In the genomic region with DNA sequence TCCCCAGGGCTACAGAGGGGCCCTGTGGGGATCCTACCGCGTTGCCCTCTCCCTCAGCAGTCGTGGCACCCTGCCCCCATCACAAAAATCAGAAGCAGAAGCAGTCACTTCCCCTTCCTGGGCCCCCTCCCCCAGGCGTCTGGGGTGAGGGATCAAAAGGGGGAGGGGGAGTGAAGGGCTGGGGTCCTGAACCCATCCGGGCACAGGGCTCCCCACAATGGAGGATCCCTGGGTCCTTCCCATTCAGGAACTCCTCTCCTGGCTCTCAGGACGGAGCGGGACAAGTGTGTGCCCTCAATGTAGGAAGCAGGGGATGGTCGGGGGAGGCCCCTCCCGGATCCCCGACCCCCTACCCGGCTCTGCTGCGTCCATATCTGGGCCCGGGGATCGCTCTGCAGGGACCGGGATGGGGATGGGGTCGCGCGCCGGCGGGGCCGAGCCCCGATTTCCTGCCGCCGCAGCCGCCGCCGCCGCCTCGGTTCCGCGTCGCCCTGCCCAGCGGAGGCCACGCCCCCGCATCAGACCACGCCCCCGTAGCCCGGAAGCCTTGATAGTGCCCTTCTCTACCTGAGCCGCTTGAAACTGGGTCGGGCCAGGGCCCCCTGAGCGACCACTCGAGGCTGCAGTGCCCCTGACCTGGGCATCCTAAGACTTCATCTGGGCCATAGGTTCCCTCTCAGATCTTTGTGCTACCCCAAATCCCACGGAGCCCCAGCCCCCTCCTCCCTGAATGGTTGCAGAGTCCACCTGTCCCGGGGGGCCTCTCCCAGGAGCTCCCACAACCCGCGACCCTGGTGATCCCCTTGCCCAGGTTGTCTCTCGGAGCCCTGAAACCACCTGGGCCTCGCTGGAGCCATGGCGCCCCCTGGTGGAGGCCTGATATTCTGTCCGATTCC, we compare ENCODE assay signal across 8 cellular contexts. TPM values are rescaled to one million over a fixed set of nuclear protein-coding genes. Genes with fewer than 3 reads are reported as not detected.
DNase-seq lines count a peak whose midpoint lies in the region; ATAC-seq and TF ChIP-seq lines count a peak whose summit lies in the region.

Gene GMIP (minus strand): TSS at position 500 of the 896 bp plus-strand sequence. CDS start 128 bp downstream, at position 372.

- no peaks in the 10 kb centered on the region for H3K27me3 ChIP-seq in Caco-2 (replicated peaks; ENCODE audit: control insufficient read depth, insufficient read depth, low read length)
- H3K27me3 ChIP-seq in HUES64 (ENCODE audit: insufficient read depth, low read length) = no peaks in the 10 kb centered on the region
- no peaks in the 10 kb centered on the region for H3K27me3 ChIP-seq in RWPE2 (ENCODE audit: insufficient read depth, poor library complexity, severe bottlenecking)
- no peaks in the 10 kb centered on the region for H3K27me3 ChIP-seq in neuron (ENCODE audit: insufficient read depth, low read length)

- intact Hi-C loops in Caco-2 (cut with micrococcal nuclease; ENCODE audit: unreplicated experiment) = loop anchor here (1.0 kb wide), 2 partner anchors 15 to 111 kb away; partner anchors contain the start of gene LPAR2
- intact Hi-C loops in activated T-helper 2 cell treated with anti-CD3 and anti-CD28 coated beads, Interferon-gamma antibody, Interleukin-2, Interleukin-4, amounts not matched to agents 10 μg/mL and 5 μg/mL and 100 μg/mL, durations not matched to agents 14 hours and 24 hours and 36 hours (cut with micrococcal nuclease) = loop anchor here (1.0 to 2.0 kb wide), 4 partner anchors 17 to 111 kb away; partner anchors contain the start of gene ATP13A1

- H3K27me3 Mint-ChIP-seq in Caco-2 (ENCODE audit: insufficient read depth, unreplicated experiment) = no peaks in the 10 kb centered on the region
- no peaks in the 10 kb centered on the region for H3K27me3 Mint-ChIP-seq in activated T-helper 2 cell treated with anti-CD3 and anti-CD28 coated beads, Interferon-gamma antibody, Interleukin-2, Interleukin-4, amounts not matched to agents 10 μg/mL and 5 μg/mL and 100 μg/mL, durations not matched to agents 14 hours and 24 hours and 36 hours (ENCODE audit: low read depth)

- peak; percentile 82 to 87 for DNase-seq in Caco-2
- DNase-seq in RWPE2 (ENCODE audit: low spot score) = no peak
- DNase-seq in activated T-helper 2 cell treated with anti-CD3 and anti-CD28 coated beads, Interferon-gamma antibody, Interleukin-2, Interleukin-4, amounts not matched to agents 10 μg/mL and 5 μg/mL and 100 μg/mL, durations not matched to agents 14 hours and 24 hours and 36 hours (ENCODE audit: low spot score) = peak; percentile 82
- peak; percentile 30 to 78 for DNase-seq in foreskin fibroblast
- DNase-seq in superior temporal gyrus (ENCODE audit: extremely low spot score) = peak; percentile 75

- H3K4me1 ChIP-seq in Caco-2 = 0 out of 2 replicates have a peak, but pooled peaks cover 3% of the 10 kb centered on the region
- no peaks in the 10 kb centered on the region for H3K4me1 ChIP-seq in HUES64 (ENCODE audit: insufficient read depth, low read length)
- H3K4me1 ChIP-seq in RWPE2 (ENCODE audit: insufficient read depth, poor library complexity, severe bottlenecking) = no peaks in the 10 kb centered on the region
- H3K4me1 ChIP-seq in neuron (ENCODE audit: insufficient read depth, low read length) = peaks cover 4% of the 10 kb centered on the region

- H3K27ac ChIP-seq in HUES64 (ENCODE audit: low read depth, low read length) = peak within 1 kb of the TSS; percentile 83; the same call in 1 of the 2 replicates
- peak within 1 kb of the TSS; percentile 43 for H3K27ac ChIP-seq in RWPE2 (ENCODE audit: poor library complexity, severe bottlenecking)

- H3K27ac Mint-ChIP-seq in Caco-2 (ENCODE audit: unreplicated experiment) = peak within 1 kb of the TSS; percentile 95
- H3K27ac Mint-ChIP-seq in activated T-helper 2 cell treated with anti-CD3 and anti-CD28 coated beads, Interferon-gamma antibody, Interleukin-2, Interleukin-4, amounts not matched to agents 10 μg/mL and 5 μg/mL and 100 μg/mL, durations not matched to agents 14 hours and 24 hours and 36 hours = peak within 1 kb of the TSS; percentile 94

- no TSS peak for BruUV-seq in Caco-2 (replicated peaks; lab: Mats Ljungman, UMichigan)

- peak within 1 kb of the TSS; percentile 78 for H2AFZ ChIP-seq in neuron (ENCODE audit: low read depth, low read length)

- CTCF ChIA-PET in Caco-2 (lab: Charles Lee) = interaction anchor here (1.0 to 1.5 kb wide), 4 partner anchors 15 to 114 kb away, joined by 3 to 15 read pairs (median 5); partner anchors contain the start of genes LPAR2 and YJEFN3

- H3K4me1 Mint-ChIP-seq in Caco-2 (ENCODE audit: low read depth, unreplicated experiment) = peaks cover 7% of the 10 kb centered on the region
- H3K4me1 Mint-ChIP-seq in activated T-helper 2 cell treated with anti-CD3 and anti-CD28 coated beads, Interferon-gamma antibody, Interleukin-2, Interleukin-4, amounts not matched to agents 10 μg/mL and 5 μg/mL and 100 μg/mL, durations not matched to agents 14 hours and 24 hours and 36 hours (ENCODE audit: low read depth) = peaks cover 12% of the 10 kb centered on the region

- no peaks in the 10 kb centered on the region for H3K9me3 ChIP-seq in Caco-2
- no peaks in the 10 kb centered on the region for H3K9me3 ChIP-seq in HUES64 (ENCODE audit: insufficient read depth, low read depth, low read length)
- H3K9me3 ChIP-seq in RWPE2 (ENCODE audit: severe bottlenecking) = no peaks in the 10 kb centered on the region
- H3K9me3 ChIP-seq in neuron (ENCODE audit: low read length) = no peaks in the 10 kb centered on the region

- H3K36me3 ChIP-seq in Caco-2 (ENCODE audit: control insufficient read depth, insufficient read depth, low read length) (no peaks in the 10 kb centered on the region; the same call in 1 of the 2 replicates), HUES64 (ENCODE audit: insufficient read depth, low read length) (peaks cover 36% of the 10 kb centered on the region), RWPE2 (ENCODE audit: low read depth) (peaks cover 22% of the 10 kb centered on the region), neuron (ENCODE audit: insufficient read depth, low read length) (peaks cover 33% of the 10 kb centered on the region)

- H3K4me3 ChIP-seq in Caco-2 (ENCODE audit: low read depth, low read length) (peak within 1 kb of the TSS; percentile 52), HUES64 (ENCODE audit: low read length) (peak within 1 kb of the TSS; percentile 75), RWPE2 (ENCODE audit: severe bottlenecking) (peak within 1 kb of the TSS; percentile 59), foreskin fibroblast (ENCODE audit: low read depth in 1 of 2, low read length in 2 of 2) (peak within 1 kb of the TSS; percentile 84 to 98), neuron (ENCODE audit: low read length) (peak within 1 kb of the TSS; percentile 70)

- H3K36me3 Mint-ChIP-seq in Caco-2 (ENCODE audit: insufficient read depth, unreplicated experiment) = peaks cover 43% of the 10 kb centered on the region
- H3K36me3 Mint-ChIP-seq in activated T-helper 2 cell treated with anti-CD3 and anti-CD28 coated beads, Interferon-gamma antibody, Interleukin-2, Interleukin-4, amounts not matched to agents 10 μg/mL and 5 μg/mL and 100 μg/mL, durations not matched to agents 14 hours and 24 hours and 36 hours (ENCODE audit: low read depth) = peaks cover 64% of the 10 kb centered on the region

- 1% methylated on average over 49 of the region's 50 CpGs for WGBS in HUES64

- POLR2A ChIA-PET in Caco-2 (lab: Charles Lee) = no interaction called here

- H3K9me3 Mint-ChIP-seq in Caco-2 (ENCODE audit: unreplicated experiment) = no peaks in the 10 kb centered on the region
- H3K9me3 Mint-ChIP-seq in activated T-helper 2 cell treated with anti-CD3 and anti-CD28 coated beads, Interferon-gamma antibody, Interleukin-2, Interleukin-4, amounts not matched to agents 10 μg/mL and 5 μg/mL and 100 μg/mL, durations not matched to agents 14 hours and 24 hours and 36 hours = no peaks in the 10 kb centered on the region

- TF ChIP-seq CTCF in Caco-2 (IDR thresholded peaks at IDR 0.05; ENCODE audit: insufficient read depth in 1 of 2, low read depth in 1 of 2, low read length in 1 of 2, severe bottlenecking in 1 of 2, unreplicated experiment in 1 of 2) (peak; percentile 76 to 83), RWPE2 (IDR thresholded peaks at IDR 0.05; ENCODE audit: poor library complexity, severe bottlenecking) (peak; percentile 88), foreskin fibroblast (IDR thresholded peaks at IDR 0.05; ENCODE audit: low read depth, low read length) (peak; percentile 84)

- H3K4me3 Mint-ChIP-seq in Caco-2 (ENCODE audit: unreplicated experiment) = peak within 1 kb of the TSS; percentile 87
- H3K4me3 Mint-ChIP-seq in activated T-helper 2 cell treated with anti-CD3 and anti-CD28 coated beads, Interferon-gamma antibody, Interleukin-2, Interleukin-4, amounts not matched to agents 10 μg/mL and 5 μg/mL and 100 μg/mL, durations not matched to agents 14 hours and 24 hours and 36 hours (ENCODE audit: low read depth) = peak within 1 kb of the TSS; percentile 93

- ATAC-seq in GM21367 (IDR thresholded peaks at IDR 0.05; ENCODE audit: unreplicated experiment) (peak; percentile 58), RWPE2 (ENCODE audit: low read depth) (peak; percentile 84)

- peak within 1 kb of the TSS; percentile 70 for H3K9ac ChIP-seq in HUES64 (ENCODE audit: low read depth, low read length)

RNA-seq across cellular contexts. Expression of gene GMIP, which starts in this region (rescaled TPM):
- total RNA-seq in Caco-2 (2022) = 8.6 and 10.4 TPM in 2 replicates
- 8.1 TPM for polyA plus RNA-seq in HUES64 (2013, experiment 1 of 2)
- polyA plus RNA-seq in HUES64 (2013, experiment 2 of 2) = 10.3 TPM
- total RNA-seq in activated T-helper 2 cell treated with anti-CD3 and anti-CD28 coated beads, Interferon-gamma antibody, Interleukin-2, Interleukin-4, amounts not matched to agents 10 μg/mL and 5 μg/mL and 100 μg/mL, durations not matched to agents 14 hours and 24 hours and 36 hours = 66.0 and 67.5 TPM in 2 replicates
